Comparison of ENCODE assay signal across 1 cellular context in genomic region chr3:84547971-84548970, GRCh38.
TF ChIP-seq lines count a peak whose summit lies in the region.

No MANE protein-coding gene starts in this region.

TF ChIP-seq in K562, 482 proteins besides CTCF, POLR2A, EP300 and RAD21 (continued from another document):
- TF ChIP-seq ZBTB11 (CRISPR knock-in tag; IDR thresholded peaks at IDR 0.05) (no peak), EP400 (IDR thresholded peaks at IDR 0.05) (no peak)
- TF ChIP-seq, protein P1, sequence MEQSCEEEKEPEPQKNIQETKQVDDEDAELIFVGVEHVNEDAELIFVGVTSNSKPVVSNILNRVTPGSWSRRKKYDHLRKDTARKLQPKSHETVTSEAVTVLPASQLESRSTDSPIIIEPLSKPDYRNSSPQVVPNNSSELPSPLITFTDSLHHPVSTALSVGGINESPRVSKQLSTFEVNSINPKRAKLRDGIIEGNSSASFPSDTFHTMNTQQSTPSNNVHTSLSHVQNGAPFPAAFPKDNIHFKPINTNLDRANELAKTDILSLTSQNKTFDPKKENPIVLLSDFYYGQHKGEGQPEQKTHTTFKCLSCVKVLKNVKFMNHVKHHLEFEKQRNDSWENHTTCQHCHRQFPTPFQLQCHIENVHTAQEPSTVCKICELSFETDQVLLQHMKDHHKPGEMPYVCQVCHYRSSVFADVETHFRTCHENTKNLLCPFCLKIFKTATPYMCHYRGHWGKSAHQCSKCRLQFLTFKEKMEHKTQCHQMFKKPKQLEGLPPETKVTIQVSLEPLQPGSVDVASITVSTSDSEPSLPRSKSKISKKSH (CRISPR knock-in tag; IDR thresholded peaks at IDR 0.05): no peak
- TF ChIP-seq, protein P2, sequence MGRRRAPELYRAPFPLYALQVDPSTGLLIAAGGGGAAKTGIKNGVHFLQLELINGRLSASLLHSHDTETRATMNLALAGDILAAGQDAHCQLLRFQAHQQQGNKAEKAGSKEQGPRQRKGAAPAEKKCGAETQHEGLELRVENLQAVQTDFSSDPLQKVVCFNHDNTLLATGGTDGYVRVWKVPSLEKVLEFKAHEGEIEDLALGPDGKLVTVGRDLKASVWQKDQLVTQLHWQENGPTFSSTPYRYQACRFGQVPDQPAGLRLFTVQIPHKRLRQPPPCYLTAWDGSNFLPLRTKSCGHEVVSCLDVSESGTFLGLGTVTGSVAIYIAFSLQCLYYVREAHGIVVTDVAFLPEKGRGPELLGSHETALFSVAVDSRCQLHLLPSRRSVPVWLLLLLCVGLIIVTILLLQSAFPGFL (CRISPR knock-in tag; IDR thresholded peaks at IDR 0.05): no peak
- TF ChIP-seq, protein P3, sequence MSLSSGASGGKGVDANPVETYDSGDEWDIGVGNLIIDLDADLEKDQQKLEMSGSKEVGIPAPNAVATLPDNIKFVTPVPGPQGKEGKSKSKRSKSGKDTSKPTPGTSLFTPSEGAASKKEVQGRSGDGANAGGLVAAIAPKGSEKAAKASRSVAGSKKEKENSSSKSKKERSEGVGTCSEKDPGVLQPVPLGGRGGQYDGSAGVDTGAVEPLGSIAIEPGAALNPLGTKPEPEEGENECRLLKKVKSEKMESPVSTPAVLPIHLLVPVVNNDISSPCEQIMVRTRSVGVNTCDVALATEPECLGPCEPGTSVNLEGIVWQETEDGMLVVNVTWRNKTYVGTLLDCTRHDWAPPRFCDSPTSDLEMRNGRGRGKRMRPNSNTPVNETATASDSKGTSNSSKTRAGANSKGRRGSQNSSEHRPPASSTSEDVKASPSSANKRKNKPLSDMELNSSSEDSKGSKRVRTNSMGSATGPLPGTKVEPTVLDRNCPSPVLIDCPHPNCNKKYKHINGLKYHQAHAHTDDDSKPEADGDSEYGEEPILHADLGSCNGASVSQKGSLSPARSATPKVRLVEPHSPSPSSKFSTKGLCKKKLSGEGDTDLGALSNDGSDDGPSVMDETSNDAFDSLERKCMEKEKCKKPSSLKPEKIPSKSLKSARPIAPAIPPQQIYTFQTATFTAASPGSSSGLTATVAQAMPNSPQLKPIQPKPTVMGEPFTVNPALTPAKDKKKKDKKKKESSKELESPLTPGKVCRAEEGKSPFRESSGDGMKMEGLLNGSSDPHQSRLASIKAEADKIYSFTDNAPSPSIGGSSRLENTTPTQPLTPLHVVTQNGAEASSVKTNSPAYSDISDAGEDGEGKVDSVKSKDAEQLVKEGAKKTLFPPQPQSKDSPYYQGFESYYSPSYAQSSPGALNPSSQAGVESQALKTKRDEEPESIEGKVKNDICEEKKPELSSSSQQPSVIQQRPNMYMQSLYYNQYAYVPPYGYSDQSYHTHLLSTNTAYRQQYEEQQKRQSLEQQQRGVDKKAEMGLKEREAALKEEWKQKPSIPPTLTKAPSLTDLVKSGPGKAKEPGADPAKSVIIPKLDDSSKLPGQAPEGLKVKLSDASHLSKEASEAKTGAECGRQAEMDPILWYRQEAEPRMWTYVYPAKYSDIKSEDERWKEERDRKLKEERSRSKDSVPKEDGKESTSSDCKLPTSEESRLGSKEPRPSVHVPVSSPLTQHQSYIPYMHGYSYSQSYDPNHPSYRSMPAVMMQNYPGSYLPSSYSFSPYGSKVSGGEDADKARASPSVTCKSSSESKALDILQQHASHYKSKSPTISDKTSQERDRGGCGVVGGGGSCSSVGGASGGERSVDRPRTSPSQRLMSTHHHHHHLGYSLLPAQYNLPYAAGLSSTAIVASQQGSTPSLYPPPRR (CRISPR knock-in tag; IDR thresholded peaks at IDR 0.05; ENCODE audit: borderline replicate concordance): no peak
- TF ChIP-seq, protein P4, sequence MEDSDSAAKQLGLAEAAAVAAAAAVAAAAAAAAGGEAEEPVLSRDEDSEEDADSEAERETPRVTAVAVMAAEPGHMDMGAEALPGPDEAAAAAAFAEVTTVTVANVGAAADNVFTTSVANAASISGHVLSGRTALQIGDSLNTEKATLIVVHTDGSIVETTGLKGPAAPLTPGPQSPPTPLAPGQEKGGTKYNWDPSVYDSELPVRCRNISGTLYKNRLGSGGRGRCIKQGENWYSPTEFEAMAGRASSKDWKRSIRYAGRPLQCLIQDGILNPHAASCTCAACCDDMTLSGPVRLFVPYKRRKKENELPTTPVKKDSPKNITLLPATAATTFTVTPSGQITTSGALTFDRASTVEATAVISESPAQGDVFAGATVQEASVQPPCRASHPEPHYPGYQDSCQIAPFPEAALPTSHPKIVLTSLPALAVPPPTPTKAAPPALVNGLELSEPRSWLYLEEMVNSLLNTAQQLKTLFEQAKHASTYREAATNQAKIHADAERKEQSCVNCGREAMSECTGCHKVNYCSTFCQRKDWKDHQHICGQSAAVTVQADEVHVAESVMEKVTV (CRISPR knock-in tag; IDR thresholded peaks at IDR 0.05): no peak
